Comparison of ENCODE assay signal across 7 cellular contexts in genomic region chr12:62192486-62193250, GRCh38.
A peak's percentile ranks its signal among the peaks of the same experiment; 100 is the strongest.
DNase-seq lines count a peak whose midpoint lies in the region; ATAC-seq and TF ChIP-seq lines count a peak whose summit lies in the region.

No MANE protein-coding gene starts in this region.

- H3K4me3 ChIP-seq in GM12875 (ENCODE audit: low read depth, low read length) (no peak overlapping the region), SJCRH30 (no peak overlapping the region), left ventricle myocardium inferior (peak overlapping the region; percentile 58)

- peak; percentile 55; the same call in 1 of the 2 replicates for TF ChIP-seq CTCF in GM12875 (IDR thresholded peaks at IDR 0.05; ENCODE audit: borderline replicate concordance, insufficient read depth, low read depth, low read length)
- peak; percentile 74 for TF ChIP-seq CTCF in left ventricle myocardium inferior (IDR thresholded peaks at IDR 0.05; ENCODE audit: borderline replicate concordance)

- no peaks in the 10 kb centered on the region for H3K9me3 ChIP-seq in SJCRH30 (replicated peaks)
- H3K9me3 ChIP-seq in left ventricle myocardium inferior (replicated peaks), result peaks cover 3% of the 10 kb centered on the region

- peak; percentile 61 for DNase-seq in MV-4-11 (lab: John Stamatoyannopoulos, UW)
- DNase-seq in SJCRH30, result peak; percentile 56 to 83
- DNase-seq in amniotic epithelial cell (ENCODE audit: low read depth), result peak; percentile 84
- DNase-seq in left ventricle myocardium inferior, result peak; percentile 15
- DNase-seq in pons (ENCODE audit: low spot score), result peak; percentile 92

- H3K27ac ChIP-seq in SJCRH30 (no peak overlapping the region), left ventricle myocardium inferior (replicated peaks) (no peak overlapping the region)

- peak; percentile 96 for ATAC-seq in HG02623 (IDR thresholded peaks at IDR 0.05; ENCODE audit: unreplicated experiment)

- intact Hi-C loops in left ventricle myocardium inferior (cut with micrococcal nuclease), result no loop called here

- H3K36me3 ChIP-seq in SJCRH30, result no peaks in the 10 kb centered on the region
- no peaks in the 10 kb centered on the region for H3K36me3 ChIP-seq in left ventricle myocardium inferior

- H3K27me3 ChIP-seq in SJCRH30, result no peaks in the 10 kb centered on the region
- peaks cover 52% of the 10 kb centered on the region for H3K27me3 ChIP-seq in left ventricle myocardium inferior (ENCODE audit: low read depth)

- H3K4me1 ChIP-seq in SJCRH30 (no peaks in the 10 kb centered on the region), left ventricle myocardium inferior (peaks cover 25% of the 10 kb centered on the region)

Comparison
In these comparisons a context has a peak if more than half of its experiments do, and no peak if none do; other contexts are left out.
1. DNase-seq: peak in every context shown above with its lines; median percentile 92 in pons; 84 in amniotic epithelial cell; 70 in SJCRH30; 61 in MV-4-11; 15 in left ventricle myocardium inferior.